8 cellular contexts compared by ENCODE assay signal in the genomic region with DNA sequence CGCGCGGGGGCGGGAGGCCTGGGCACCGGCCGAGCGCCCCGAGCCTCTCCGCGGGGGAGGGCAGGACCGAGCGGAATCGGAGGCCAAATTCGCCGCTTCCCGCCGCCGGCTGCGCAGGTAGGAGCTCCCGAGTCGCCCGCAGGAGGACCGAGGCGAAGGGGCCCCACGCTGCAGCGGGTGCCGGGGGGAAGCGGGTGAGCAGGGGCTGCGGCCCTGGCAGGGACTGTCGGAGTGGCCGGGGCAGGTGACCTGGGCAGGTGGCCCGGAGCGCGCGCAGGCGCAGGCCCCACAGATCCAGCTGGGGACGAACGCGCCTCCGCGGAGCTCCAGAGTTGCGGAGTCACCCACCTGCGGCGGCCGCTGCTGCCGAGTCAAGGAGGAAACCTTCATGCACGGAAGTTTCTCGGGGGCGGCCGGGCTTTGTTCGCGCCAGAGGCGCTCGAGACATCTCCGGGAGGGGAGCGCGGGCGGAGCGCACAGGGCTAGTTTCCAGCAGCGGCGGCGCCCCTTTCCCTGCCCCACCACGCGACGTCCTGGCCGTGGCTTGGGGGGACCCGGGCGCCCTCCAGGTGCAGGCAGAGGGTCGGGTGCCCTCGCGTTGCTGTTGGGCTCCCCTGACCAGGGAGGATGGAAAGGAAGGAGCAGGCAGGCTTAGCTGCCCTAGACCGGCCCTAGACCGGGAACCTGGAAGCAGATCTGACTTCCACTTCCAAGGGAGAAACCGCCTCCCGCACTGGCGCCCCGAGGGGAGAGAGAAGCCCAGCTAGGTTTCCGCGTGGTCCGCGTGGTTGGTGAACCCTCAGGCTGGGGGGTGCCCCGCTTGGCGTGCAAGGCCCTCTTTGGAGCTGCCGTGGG. TPM values are rescaled to one million over a fixed set of nuclear protein-coding genes. Genes with fewer than 3 reads are reported as not detected.
DNase-seq lines count a peak whose midpoint lies in the region; ATAC-seq lines count a peak whose summit lies in the region.

No MANE protein-coding gene starts in this region.

- H3K36me3 Mint-ChIP-seq in CD4-positive, alpha-beta memory T cell = no peaks in the 10 kb centered on the region
- peaks cover 21% of the 10 kb centered on the region for H3K36me3 Mint-ChIP-seq in activated CD4-positive, alpha-beta T cell treated with anti-CD3 and anti-CD28 coated beads, Interleukin-2, amount 10 ng/mL, durations not matched to agents 7 days and 5 days (ENCODE audit: low read depth)

- intact Hi-C loops in CD4-positive, alpha-beta memory T cell (cut with micrococcal nuclease) = loop anchor here (1.0 kb wide), 3 partner anchors 8 to 256 kb away; partner anchors contain the start of gene RPS21

- CTCF ChIA-PET in CD4-positive, alpha-beta memory T cell (lab: Charles Lee; ENCODE audit: partially characterized antibody) = interaction anchor here (1.3 to 1.5 kb wide), 4 partner anchors 9 to 165 kb away, joined by 3 to 6 read pairs (median 4); no protein-coding TSS in a partner anchor
- CTCF ChIA-PET in activated CD4-positive, alpha-beta T cell treated with anti-CD3 and anti-CD28 coated beads, Interleukin-2, amount 10 ng/mL, durations not matched to agents 7 days and 5 days (lab: Charles Lee) = interaction anchor here (0.6 to 2.2 kb wide), 8 partner anchors 8 to 165 kb away, joined by 3 to 10 read pairs (median 4); no protein-coding TSS in a partner anchor

- peak overlapping the region; percentile 29 to 62 for H3K4me3 ChIP-seq in CD4-positive, alpha-beta memory T cell (ENCODE audit: low read length in 2 of 2)
- H3K4me3 ChIP-seq in muscle layer of duodenum (ENCODE audit: low read depth in 1 of 2, low read length in 2 of 2) (peak overlapping the region; percentile 50 to 65), subcutaneous abdominal adipose tissue (ENCODE audit: low read depth in 1 of 5, low read length in 5 of 5) (peak overlapping the region in 4 of 5 donors; percentile 51 to 67 (median 58))

- no peak overlapping the region for H3K27ac ChIP-seq in CD4-positive, alpha-beta memory T cell (ENCODE audit: low read depth, low read length)
- H3K27ac ChIP-seq in muscle layer of duodenum (ENCODE audit: low read length) (no peak overlapping the region), subcutaneous abdominal adipose tissue (ENCODE audit: low read depth, low read length) (no peak overlapping the region)

- POLR2A ChIA-PET in CD4-positive, alpha-beta memory T cell (lab: Charles Lee; ENCODE audit: partially characterized antibody) = interaction anchor here (0.5 to 3.3 kb wide), 8 partner anchors 9 to 162 kb away, joined by 3 to 68 read pairs (median 6); partner anchors contain the start of genes MRGBP and OGFR
- POLR2A ChIA-PET in activated CD4-positive, alpha-beta T cell treated with anti-CD3 and anti-CD28 coated beads, Interleukin-2, amount 10 ng/mL, durations not matched to agents 7 days and 5 days (lab: Charles Lee) = interaction anchor here (1.1 to 1.8 kb wide), 2 partner anchors 8 to 19 kb away, joined by 3 to 5 read pairs; no protein-coding TSS in a partner anchor

- peak; percentile 22 for ATAC-seq in GM21515 (IDR thresholded peaks at IDR 0.05; ENCODE audit: unreplicated experiment)

- H3K4me3 Mint-ChIP-seq in CD4-positive, alpha-beta memory T cell = peak overlapping the region in 7 of 8 donors; percentile 15 to 71 (median 35)
- peak overlapping the region; percentile 90 for H3K4me3 Mint-ChIP-seq in activated CD4-positive, alpha-beta T cell treated with anti-CD3 and anti-CD28 coated beads, Interleukin-2, amount 10 ng/mL, durations not matched to agents 7 days and 5 days

- peak overlapping the region in 1 of 5 donors; percentile 21 for H3K9ac ChIP-seq in subcutaneous abdominal adipose tissue (ENCODE audit: low read length in 5 of 5)

- H3K4me1 Mint-ChIP-seq in CD4-positive, alpha-beta memory T cell = peaks cover 0 to 16% (median 8%) of the 10 kb centered on the region in 4 donors
- H3K4me1 Mint-ChIP-seq in activated CD4-positive, alpha-beta T cell treated with anti-CD3 and anti-CD28 coated beads, Interleukin-2, amount 10 ng/mL, durations not matched to agents 7 days and 5 days = peaks cover 47% of the 10 kb centered on the region

- no peaks in the 10 kb centered on the region for H3K9me3 ChIP-seq in CD4-positive, alpha-beta memory T cell (ENCODE audit: control insufficient read depth in 1 of 2, low read length in 2 of 2)
- H3K9me3 ChIP-seq in muscle layer of duodenum (ENCODE audit: control insufficient read depth in 1 of 2, low read length in 2 of 2) = no peaks in the 10 kb centered on the region
- no peaks in the 10 kb centered on the region for H3K9me3 ChIP-seq in subcutaneous abdominal adipose tissue (ENCODE audit: control insufficient read depth in 5 of 5, low read length in 5 of 5)

- no peaks in the 10 kb centered on the region for H3K36me3 ChIP-seq in CD4-positive, alpha-beta memory T cell (ENCODE audit: insufficient read depth, low read length)
- H3K36me3 ChIP-seq in muscle layer of duodenum (ENCODE audit: control insufficient read depth in 1 of 2, insufficient read depth in 2 of 2, low read length in 2 of 2) = no peaks in the 10 kb centered on the region
- H3K36me3 ChIP-seq in subcutaneous abdominal adipose tissue (ENCODE audit: control insufficient read depth in 5 of 5, insufficient read depth in 5 of 5, low read length in 5 of 5) = no peaks in the 10 kb centered on the region

- peaks cover 25% of the 10 kb centered on the region for H3K4me1 ChIP-seq in CD4-positive, alpha-beta memory T cell (ENCODE audit: insufficient read depth, low read length)
- H3K4me1 ChIP-seq in muscle layer of duodenum (ENCODE audit: control insufficient read depth in 1 of 2, insufficient read depth in 2 of 2, low read length in 2 of 2) (peaks cover 10 to 23% of the 10 kb centered on the region in 2 donors), subcutaneous abdominal adipose tissue (ENCODE audit: control insufficient read depth in 5 of 5, insufficient read depth in 5 of 5, low read length in 5 of 5) (peaks cover 6 to 55% (median 32%) of the 10 kb centered on the region in 5 donors)

- H3K27me3 Mint-ChIP-seq in CD4-positive, alpha-beta memory T cell = peaks cover 0 to 4% of the 10 kb centered on the region in 2 donors
- H3K27me3 Mint-ChIP-seq in activated CD4-positive, alpha-beta T cell treated with anti-CD3 and anti-CD28 coated beads, Interleukin-2, amount 10 ng/mL, durations not matched to agents 7 days and 5 days = peaks cover 16% of the 10 kb centered on the region

- no peaks in the 10 kb centered on the region for H3K27me3 ChIP-seq in CD4-positive, alpha-beta memory T cell (ENCODE audit: insufficient read depth, low read length)
- no peaks in the 10 kb centered on the region for H3K27me3 ChIP-seq in muscle layer of duodenum (ENCODE audit: low read depth, low read length)
- H3K27me3 ChIP-seq in subcutaneous abdominal adipose tissue (ENCODE audit: control insufficient read depth in 5 of 5, insufficient read depth in 4 of 5, low read length in 5 of 5) = peaks cover 20 to 44% (median 30%) of the 10 kb centered on the region in 5 donors

- H3K9me3 Mint-ChIP-seq in CD4-positive, alpha-beta memory T cell = no peaks in the 10 kb centered on the region
- H3K9me3 Mint-ChIP-seq in activated CD4-positive, alpha-beta T cell treated with anti-CD3 and anti-CD28 coated beads, Interleukin-2, amount 10 ng/mL, durations not matched to agents 7 days and 5 days = no peaks in the 10 kb centered on the region

- DNase-seq in CD4-positive, alpha-beta memory T cell = peak; percentile 46 to 61 (median 55)
- DNase-seq in LHCN-M2 (ENCODE audit: low read depth) = peak; percentile 3
- peak; percentile 71 for DNase-seq in activated CD4-positive, alpha-beta T cell treated with anti-CD3 and anti-CD28 coated beads, Interleukin-2, amount 10 ng/mL, durations not matched to agents 7 days and 5 days
- peak; percentile 48 for DNase-seq in effector CD4-positive, alpha-beta T cell
- DNase-seq in NCI-H446 (lab: John Stamatoyannopoulos, UW) = no peak

- H3K27ac Mint-ChIP-seq in CD4-positive, alpha-beta memory T cell = no peak overlapping the region
- peak overlapping the region; percentile 75 for H3K27ac Mint-ChIP-seq in activated CD4-positive, alpha-beta T cell treated with anti-CD3 and anti-CD28 coated beads, Interleukin-2, amount 10 ng/mL, durations not matched to agents 7 days and 5 days

RNA-seq across cellular contexts. Expression of gene SLCO4A1, which starts 0.6 kb away (rescaled TPM):
- total RNA-seq in CD4-positive, alpha-beta memory T cell = under 1 TPM; 0.97 to 0.99 TPM
- under 1 TPM in 1 of 2 donors, not detected in 1; 0.49 TPM for polyA plus RNA-seq in CD4-positive, alpha-beta memory T cell
- 0.06 and 0.17 TPM in 2 replicates for total RNA-seq in LHCN-M2 (2014; rRNA removed)
- 0.04 TPM for polyA plus RNA-seq in LHCN-M2 (2012)
- 10 to 100 TPM; 54.2 to 55.2 TPM for total RNA-seq in activated CD4-positive, alpha-beta T cell treated with anti-CD3 and anti-CD28 coated beads, Interleukin-2, amount 10 ng/mL, durations not matched to agents 7 days and 5 days

Comparison
In these comparisons a context has a peak if more than half of its experiments do, and no peak if none do; other contexts are left out.
1. DNase-seq: peak in CD4-positive, alpha-beta memory T cell (5 of 5), LHCN-M2 (single experiment), activated CD4-positive, alpha-beta T cell treated with anti-CD3 and anti-CD28 coated beads, Interleukin-2, amount 10 ng/mL, durations not matched to agents 7 days and 5 days (single experiment) and effector CD4-positive, alpha-beta T cell (single experiment); none in NCI-H446 (0 of 2).
2. RNA of gene SLCO4A1, which starts 0.6 kb away (total RNA-seq): 54.2 to 55.2 TPM in activated CD4-positive, alpha-beta T cell treated with anti-CD3 and anti-CD28 coated beads, Interleukin-2, amount 10 ng/mL, durations not matched to agents 7 days and 5 days; 0.97 to 0.99 TPM in CD4-positive, alpha-beta memory T cell and 0.06 to 0.17 TPM in LHCN-M2; every median in the first group is over 10 times any median in the second.
3. Peak in every context shown above with its lines, with median percentiles within 50 percentile points of each other: H3K4me3 ChIP-seq.